8 cellular contexts compared by ENCODE assay signal in genomic region chr18:32771169-32771751, GRCh38. TPM values are rescaled to one million over a fixed set of nuclear protein-coding genes. Genes with fewer than 3 reads are reported as not detected.
A peak's percentile ranks its signal among the peaks of the same experiment; 100 is the strongest.
DNase-seq lines count a peak whose midpoint lies in the region; ATAC-seq and TF ChIP-seq lines count a peak whose summit lies in the region.

No MANE protein-coding gene starts in this region.

- H3K27ac Mint-ChIP-seq in HFFc6, result no peak overlapping the region

- H3K27me3 ChIP-seq in NT2/D1 (ENCODE audit: insufficient read depth, insufficient read length), result peaks cover 61% of the 10 kb centered on the region
- H3K27me3 ChIP-seq in esophagus muscularis mucosa, result peaks cover 0 to 58% (median 32%) of the 10 kb centered on the region in 4 donors
- H3K27me3 ChIP-seq in rectal smooth muscle tissue (ENCODE audit: control insufficient read depth, insufficient read depth, low read length), result peaks cover 15% of the 10 kb centered on the region

- peaks cover 12% of the 10 kb centered on the region for H3K9me3 Mint-ChIP-seq in HFFc6

- DNase-seq in GM13977 (ENCODE audit: low spot score) (peak; percentile 36), NT2/D1 (ENCODE audit: low read depth, low spot score) (no peak), esophagus muscularis mucosa (ENCODE audit: extremely low spot score) (no peak), posterior vena cava (ENCODE audit: low spot score) (no peak), HFFc6 (no peak)
- DNase-seq in activated CD8-positive, alpha-beta memory T cell treated with anti-CD3 and anti-CD28 coated beads for 24 hours, result no peak

- TF ChIP-seq POLR2A in esophagus muscularis mucosa (IDR thresholded peaks at IDR 0.05; ENCODE audit: low read depth), result no peak
- no peak for TF ChIP-seq POLR2A in GM18505 (IDR thresholded peaks at IDR 0.05; ENCODE audit: borderline replicate concordance, extremely low read depth, insufficient read depth, insufficient read length)

- intact Hi-C loops in esophagus muscularis mucosa (cut with DNase I) (no loop called here), posterior vena cava (cut with DNase I) (loop anchor here in 1 of 2 donors (10.0 kb wide), 1 partner anchor 76 kb away; no protein-coding TSS in a partner anchor)

- WGBS in esophagus muscularis mucosa, result under 1% methylated on average over 16 of the region's 37 CpGs

- H3K4me1 ChIP-seq in NT2/D1 (ENCODE audit: insufficient read depth, insufficient read length), result no peaks in the 10 kb centered on the region
- peaks cover 19 to 37% (median 30%) of the 10 kb centered on the region in 4 donors for H3K4me1 ChIP-seq in esophagus muscularis mucosa
- H3K4me1 ChIP-seq in rectal smooth muscle tissue (ENCODE audit: control insufficient read depth, insufficient read depth, low read length), result peaks cover 4% of the 10 kb centered on the region

- no peaks in the 10 kb centered on the region for H3K9me3 ChIP-seq in NT2/D1 (ENCODE audit: insufficient read depth, low read length)
- H3K9me3 ChIP-seq in esophagus muscularis mucosa, result no peaks in the 10 kb centered on the region

- no peaks in the 10 kb centered on the region for H3K4me1 Mint-ChIP-seq in HFFc6 (ENCODE audit: low read depth)

- H3K9ac ChIP-seq in NT2/D1 (ENCODE audit: insufficient read length, low read depth) (peak overlapping the region; percentile 61), rectal smooth muscle tissue (ENCODE audit: low read length) (no peak overlapping the region)

- TF ChIP-seq EP300 in esophagus muscularis mucosa (IDR thresholded peaks at IDR 0.05), result no peak

- H3K4me3 ChIP-seq in NT2/D1 (ENCODE audit: insufficient read length, low read depth), result peak overlapping the region; percentile 47
- H3K4me3 ChIP-seq in esophagus muscularis mucosa, result peak overlapping the region; percentile 43 to 60 (median 50)
- peak overlapping the region; percentile 59 for H3K4me3 ChIP-seq in rectal smooth muscle tissue (ENCODE audit: low read length)

- no peaks in the 10 kb centered on the region for H3K36me3 Mint-ChIP-seq in HFFc6 (ENCODE audit: low read depth)

- H3K4me3 Mint-ChIP-seq in HFFc6, result no peak overlapping the region

- H3K36me3 ChIP-seq in NT2/D1 (ENCODE audit: insufficient read depth, insufficient read length, low read length), result no peaks in the 10 kb centered on the region
- H3K36me3 ChIP-seq in esophagus muscularis mucosa, result no peaks in the 10 kb centered on the region
- H3K36me3 ChIP-seq in rectal smooth muscle tissue (ENCODE audit: control insufficient read depth, insufficient read depth, low read length), result no peaks in the 10 kb centered on the region

- H3K27me3 Mint-ChIP-seq in HFFc6 (ENCODE audit: insufficient read depth), result peaks cover 4% of the 10 kb centered on the region

- H3K27ac ChIP-seq in esophagus muscularis mucosa (replicated peaks in 1 of 4) (no peak overlapping the region), rectal smooth muscle tissue (ENCODE audit: low read depth, low read length) (no peak overlapping the region)

- in situ Hi-C loops in GM13977 (cut with MboI; ENCODE audit: low pct_unique_long_range_greater_than_20kb, low sequenced_read_pairs, unreplicated experiment), result no loop called here

- no peak for ATAC-seq in GM18505 (IDR thresholded peaks at IDR 0.05; ENCODE audit: unreplicated experiment)

- TF ChIP-seq CTCF in GM13977 (IDR thresholded peaks at IDR 0.05; ENCODE audit: extremely low read depth, insufficient read depth, missing control alignments) (no peak), esophagus muscularis mucosa (IDR thresholded peaks at IDR 0.05) (no peak), HFFc6 (IDR thresholded peaks at IDR 0.05) (no peak)

RNA-seq across cellular contexts. Expression of gene KLHL14, which starts 1.6 kb away (rescaled TPM):
- total RNA-seq in esophagus muscularis mucosa, result under 1 TPM in 3 of 4 donors, not detected in 1; 0.06 to 0.50 (median 0.26) TPM
- total RNA-seq in posterior vena cava, result under 1 TPM; 0.33 to 0.46 TPM
- not detected for total RNA-seq in HFFc6 (2021; fragmentation: NEBNext Ultra II Directional; extraction: Animal tissue kit (Norgen Biotek cat#: 25700))
